Comparison of ENCODE assay signal across 14 cellular contexts in the genomic region with DNA sequence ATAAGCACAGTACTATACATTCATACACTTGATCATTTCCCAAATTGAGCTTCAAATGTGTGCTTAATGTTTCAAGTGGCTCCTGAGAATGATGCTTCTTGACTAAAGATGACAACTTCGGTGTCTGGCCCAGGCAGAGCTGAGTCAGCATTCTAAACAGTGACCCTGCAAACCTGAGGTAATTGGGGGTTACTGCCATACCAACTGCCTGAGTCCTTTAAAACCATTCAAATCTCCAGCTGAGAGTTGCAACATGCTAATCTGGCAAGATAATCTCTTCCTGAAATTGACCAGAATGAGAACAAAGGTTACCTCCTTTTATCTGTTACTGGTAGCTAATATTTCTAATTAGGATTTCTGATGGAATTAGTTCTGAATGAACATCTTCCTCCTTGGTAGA. TPM values are rescaled to one million over a fixed set of nuclear protein-coding genes. Genes with fewer than 3 reads are reported as not detected.
DNase-seq lines count a peak whose midpoint lies in the region; TF ChIP-seq lines count a peak whose summit lies in the region.
"Had no signal": no experiment of that assay in that cellular context is flagged by ENCODE, and none has a peak within 500 bp of the region (broad histone marks: within the 10 kb centered on the region; RNA-seq: fewer than 3 reads in every experiment).

No MANE protein-coding gene starts in this region.

- intact Hi-C loops in activated CD4-positive, alpha-beta memory T cell treated with anti-CD3 and anti-CD28 coated beads for 36 hours (cut with micrococcal nuclease), result loop anchor here (10.0 kb wide), 1 partner anchor 464 kb away; the partner anchor contains the start of gene CASP8AP2

- H3K27ac Mint-ChIP-seq in activated CD4-positive, alpha-beta memory T cell treated with anti-CD3 and anti-CD28 coated beads for 36 hours, result peak overlapping the region; percentile 64
- no peak overlapping the region for H3K27ac Mint-ChIP-seq in activated CD4-positive, alpha-beta memory T cell treated with anti-CD3 and anti-CD28 coated beads, Interleukin-2, amount 10 ng/mL, durations not matched to agents 7 days and 5 days

- POLR2A ChIA-PET in activated CD4-positive, alpha-beta memory T cell treated with anti-CD3 and anti-CD28 coated beads for 36 hours (lab: Charles Lee), result interaction anchor here (0.8 to 6.1 kb wide), 7 partner anchors 105 to 186 kb away, joined by 3 to 52 read pairs (median 3); no protein-coding TSS in a partner anchor
- POLR2A ChIA-PET in activated CD4-positive, alpha-beta memory T cell treated with anti-CD3 and anti-CD28 coated beads, Interleukin-2, amount 10 ng/mL, durations not matched to agents 7 days and 5 days (lab: Charles Lee), result interaction anchor here (1.0 to 6.0 kb wide), 8 partner anchors 8 to 347 kb away, joined by 3 to 110 read pairs (median 4); partner anchors contain the start of gene BACH2

- peaks cover 35% of the 10 kb centered on the region for H3K36me3 Mint-ChIP-seq in activated CD4-positive, alpha-beta memory T cell treated with anti-CD3 and anti-CD28 coated beads for 36 hours
- H3K36me3 Mint-ChIP-seq in activated CD4-positive, alpha-beta memory T cell treated with anti-CD3 and anti-CD28 coated beads, Interleukin-2, amount 10 ng/mL, durations not matched to agents 7 days and 5 days (ENCODE audit: low read depth), result peaks cover 37% of the 10 kb centered on the region

- peak overlapping the region; percentile 33 for H3K4me2 ChIP-seq in parathyroid adenoma (ENCODE audit: low read length)

- H2AFZ ChIP-seq in parathyroid adenoma, result no peak overlapping the region

- H3K4me3 ChIP-seq in brain microvascular endothelial cell (ENCODE audit: low read depth, low read length), result no peak overlapping the region
- H3K4me3 ChIP-seq in parathyroid adenoma (ENCODE audit: low read depth, low read length), result no peak overlapping the region
- H3K4me3 ChIP-seq: esophagus muscularis mucosa had no signal

- no peak for TF ChIP-seq CTCF in brain microvascular endothelial cell (IDR thresholded peaks at IDR 0.05; ENCODE audit: low read depth, low read length, missing control alignments)
- no peak for TF ChIP-seq CTCF in parathyroid adenoma (IDR thresholded peaks at IDR 0.05)

- H3K27me3 Mint-ChIP-seq in activated CD4-positive, alpha-beta memory T cell treated with anti-CD3 and anti-CD28 coated beads for 36 hours, result no peaks in the 10 kb centered on the region
- H3K27me3 Mint-ChIP-seq in activated CD4-positive, alpha-beta memory T cell treated with anti-CD3 and anti-CD28 coated beads, Interleukin-2, amount 10 ng/mL, durations not matched to agents 7 days and 5 days, result peaks cover 14% of the 10 kb centered on the region

- H3K9me3 ChIP-seq in parathyroid adenoma (ENCODE audit: control insufficient read depth, low read length), result no peaks in the 10 kb centered on the region
- H3K9me3 ChIP-seq: BE2C, esophagus muscularis mucosa had no signal

- H3K4me1 ChIP-seq in parathyroid adenoma, result peaks cover 17% of the 10 kb centered on the region
- H3K4me1 ChIP-seq: BE2C had no signal

- in situ Hi-C loops in brain microvascular endothelial cell (cut with HindIII; ENCODE audit: low pct_ligation_motif_present, low sequenced_read_pairs), result loop anchor here (25.0 kb wide), 1 partner anchor 199 kb away; no protein-coding TSS in a partner anchor

- DNase-seq in activated CD4-positive, alpha-beta memory T cell treated with anti-CD3 and anti-CD28 coated beads for 36 hours, result peak; percentile 36
- no peak for DNase-seq in activated CD4-positive, alpha-beta memory T cell treated with anti-CD3 and anti-CD28 coated beads, Interleukin-2, amount 10 ng/mL, durations not matched to agents 7 days and 5 days
- DNase-seq in NCI-H2227 (lab: John Stamatoyannopoulos, UW; ENCODE audit: unreplicated experiment), result peak; percentile 25
- peak; percentile 16 for DNase-seq in brain microvascular endothelial cell
- no peak for DNase-seq in UCSD-AML1 (lab: John Stamatoyannopoulos, UW; ENCODE audit: unreplicated experiment)
- no peak for DNase-seq in activated effector memory CD4-positive, alpha-beta T cell treated with anti-CD3 and anti-CD28 coated beads, Interleukin-2, amount 50 U/mL, for 16 hours
- DNase-seq in NCI-H146 treated with DMSO at 0.1 percent for 48 hours (lab: John Stamatoyannopoulos, UW; ENCODE audit: unreplicated experiment), result no peak
- DNase-seq: activated effector memory CD4-positive, alpha-beta T cell treated with Interleukin-2 at 50 U/mL for 16 hours; BE2C; KBM-7; midbrain; stimulated activated CD4-positive, alpha-beta T cell treated with anti-CD3 and anti-CD28 coated beads, Interleukin-4, amount 100 ng/mL, for 1 hour had no signal

- peaks cover 93% of the 10 kb centered on the region for H3K4me1 Mint-ChIP-seq in activated CD4-positive, alpha-beta memory T cell treated with anti-CD3 and anti-CD28 coated beads for 36 hours (ENCODE audit: low read depth)
- peaks cover 72% of the 10 kb centered on the region for H3K4me1 Mint-ChIP-seq in activated CD4-positive, alpha-beta memory T cell treated with anti-CD3 and anti-CD28 coated beads, Interleukin-2, amount 10 ng/mL, durations not matched to agents 7 days and 5 days

- no peak overlapping the region for H3K9ac ChIP-seq in parathyroid adenoma

- H3K27me3 ChIP-seq in brain microvascular endothelial cell (replicated peaks) (no peaks in the 10 kb centered on the region), parathyroid adenoma (ENCODE audit: control insufficient read depth, insufficient read depth, low read length) (no peaks in the 10 kb centered on the region)
- H3K27me3 ChIP-seq: esophagus muscularis mucosa had no signal

- peaks cover 6% of the 10 kb centered on the region for H3K79me2 ChIP-seq in parathyroid adenoma

- H3K27ac ChIP-seq in brain microvascular endothelial cell (no peak overlapping the region), parathyroid adenoma (peak overlapping the region; percentile 21)
- H3K27ac ChIP-seq: esophagus muscularis mucosa had no signal

- H3K4me3 Mint-ChIP-seq in activated CD4-positive, alpha-beta memory T cell treated with anti-CD3 and anti-CD28 coated beads for 36 hours, result no peak overlapping the region
- H3K4me3 Mint-ChIP-seq in activated CD4-positive, alpha-beta memory T cell treated with anti-CD3 and anti-CD28 coated beads, Interleukin-2, amount 10 ng/mL, durations not matched to agents 7 days and 5 days, result no peak overlapping the region

- CTCF ChIA-PET in activated CD4-positive, alpha-beta memory T cell treated with anti-CD3 and anti-CD28 coated beads for 36 hours (lab: Charles Lee), result interaction anchor here (0.7 to 8.9 kb wide), 9 partner anchors 61 to 916 kb away, joined by 3 to 144 read pairs (median 6); no protein-coding TSS in a partner anchor
- CTCF ChIA-PET in activated CD4-positive, alpha-beta memory T cell treated with anti-CD3 and anti-CD28 coated beads, Interleukin-2, amount 10 ng/mL, durations not matched to agents 7 days and 5 days (lab: Charles Lee), result interaction anchor here (0.9 to 14.1 kb wide), 8 partner anchors 9 to 348 kb away, joined by 3 to 281 read pairs (median 6); no protein-coding TSS in a partner anchor

- peaks cover 2% of the 10 kb centered on the region for H3K9me3 Mint-ChIP-seq in activated CD4-positive, alpha-beta memory T cell treated with anti-CD3 and anti-CD28 coated beads for 36 hours
- H3K9me3 Mint-ChIP-seq in activated CD4-positive, alpha-beta memory T cell treated with anti-CD3 and anti-CD28 coated beads, Interleukin-2, amount 10 ng/mL, durations not matched to agents 7 days and 5 days, result peaks cover 7% of the 10 kb centered on the region

- H3K36me3 ChIP-seq in brain microvascular endothelial cell (replicated peaks) (no peaks in the 10 kb centered on the region), parathyroid adenoma (ENCODE audit: control insufficient read depth, insufficient read depth, low read length) (no peaks in the 10 kb centered on the region)
- H3K36me3 ChIP-seq: BE2C, esophagus muscularis mucosa had no signal

RNA-seq across cellular contexts. Expression of gene BACH2, which starts 8.2 kb away (rescaled TPM):
- 10 to 100 TPM; 49.2 to 55.4 TPM for total RNA-seq in activated CD4-positive, alpha-beta memory T cell treated with anti-CD3 and anti-CD28 coated beads for 36 hours
- 10 to 100 TPM; 30.3 to 31.1 TPM for total RNA-seq in activated CD4-positive, alpha-beta memory T cell treated with anti-CD3 and anti-CD28 coated beads, Interleukin-2, amount 10 ng/mL, durations not matched to agents 7 days and 5 days

Comparison
In these comparisons a context has a peak if more than half of its experiments do, and no peak if none do; other contexts are left out.
1. DNase-seq: peak in activated CD4-positive, alpha-beta memory T cell treated with anti-CD3 and anti-CD28 coated beads for 36 hours (single experiment), NCI-H2227 (single experiment) and brain microvascular endothelial cell (single experiment); none in activated CD4-positive, alpha-beta memory T cell treated with anti-CD3 and anti-CD28 coated beads, Interleukin-2, amount 10 ng/mL, durations not matched to agents 7 days and 5 days (single experiment), UCSD-AML1 (single experiment), activated effector memory CD4-positive, alpha-beta T cell treated with anti-CD3 and anti-CD28 coated beads, Interleukin-2, amount 50 U/mL, for 16 hours (single experiment) and NCI-H146 treated with DMSO at 0.1 percent for 48 hours (single experiment).